18 cellular contexts compared by ENCODE assay signal in genomic region chr18:10142056-10142455, GRCh38.
DNase-seq lines count a peak whose midpoint lies in the region; ATAC-seq, FAIRE-seq and TF ChIP-seq lines count a peak whose summit lies in the region.
"Had no signal": no experiment of that assay in that cellular context is flagged by ENCODE, and none has a peak within 500 bp of the region (broad histone marks: within the 10 kb centered on the region; RNA-seq: fewer than 3 reads in every experiment).

No MANE protein-coding gene starts in this region.

- in situ Hi-C loops in HepG2 (cut with HindIII; ENCODE audit: extremely low pct_ligation_motif_present, low pct_unique_long_range_greater_than_20kb) = no loop called here

- H3K27me3 Mint-ChIP-seq in progenitor cell of endocrine pancreas = no peaks in the 10 kb centered on the region

- ATAC-seq in HepG2 = no peak
- ATAC-seq in right lobe of liver = no peak

- peaks cover 31% of the 10 kb centered on the region for H3K4me1 ChIP-seq in HepG2 (ENCODE audit: insufficient read depth, low read length)
- H3K4me1 ChIP-seq in right lobe of liver = no peaks in the 10 kb centered on the region
- H3K4me1 ChIP-seq in endothelial cell of umbilical vein (ENCODE audit: control insufficient read depth, extremely low read depth, insufficient read depth, low read length) = peaks cover 9% of the 10 kb centered on the region

- no peaks in the 10 kb centered on the region for H4K20me1 ChIP-seq in HepG2 (ENCODE audit: insufficient read depth, low read length)
- no peaks in the 10 kb centered on the region for H4K20me1 ChIP-seq in endothelial cell of umbilical vein (replicated peaks; ENCODE audit: control insufficient read depth, extremely low read depth, insufficient read depth, low read length)

- H2AFZ ChIP-seq in HepG2 (ENCODE audit: low read length) (no peak overlapping the region), endothelial cell of umbilical vein (ENCODE audit: low read depth, low read length) (peak overlapping the region; percentile 27)

- no TSS peak for BruUV-seq in HepG2 (replicated peaks; lab: Mats Ljungman, UMichigan)
- no TSS peak for BruUV-seq in endothelial cell of umbilical vein (replicated peaks; lab: Mats Ljungman, UMichigan)

- FAIRE-seq in HepG2 (lab: Jason Lieb, UNC) (no peak), endothelial cell of umbilical vein (lab: Jason Lieb, UNC) (peak; percentile 67)
- FAIRE-seq: G401.6, H1 had no signal

- peaks cover 6% of the 10 kb centered on the region for H3K9me3 Mint-ChIP-seq in progenitor cell of endocrine pancreas (ENCODE audit: low read depth)
- H3K9me3 Mint-ChIP-seq: HFFc6 had no signal

- dilution Hi-C loops in endothelial cell of umbilical vein (cut with MboI; ENCODE audit: extremely low pct_ligation_motif_present, low sequenced_read_pairs) = no loop called here

- no peaks in the 10 kb centered on the region for H3K9me3 ChIP-seq in HepG2 (ENCODE audit: low read length)
- no peaks in the 10 kb centered on the region for H3K9me3 ChIP-seq in right lobe of liver
- no peaks in the 10 kb centered on the region for H3K9me3 ChIP-seq in endothelial cell of umbilical vein (replicated peaks; ENCODE audit: control insufficient read depth, insufficient read depth, low read length)

- H3K4me3 Mint-ChIP-seq in progenitor cell of endocrine pancreas (ENCODE audit: low read depth) = no peak overlapping the region
- H3K4me3 Mint-ChIP-seq: CD14-positive monocyte, HFFc6 had no signal

- DNase-seq in HepG2 (ENCODE audit: low spot score) (no peak), right lobe of liver (no peak), endothelial cell of umbilical vein (ENCODE audit: low read depth, low spot score) (peak; percentile 70), progenitor cell of endocrine pancreas (ENCODE audit: low spot score, unreplicated experiment) (no peak), superior temporal gyrus (ENCODE audit: extremely low spot score) (no peak), SHP77 treated with DMSO at 0.1 percent for 48 hours (lab: John Stamatoyannopoulos, UW) (no peak)
- DNase-seq in activated CD4-positive, alpha-beta T cell treated with anti-CD3 and anti-CD28 coated beads, Interleukin-2, amount 50 U/mL, for 4 hours = no peak
- DNase-seq in stimulated activated CD4-positive, alpha-beta T cell treated with anti-CD3 and anti-CD28 coated beads, Interleukin-4, amount 100 ng/mL, for 4 hours = no peak
- DNase-seq: DMS79, HFFc6, NCI-H1092 treated with DMSO at 0.1 percent for 48 hours, NCI-H1694, NCI-H2107, NCI-H345 had no signal

- no peaks in the 10 kb centered on the region for H3K36me3 ChIP-seq in HepG2 (replicated peaks in 1 of 2; ENCODE audit: control insufficient read depth in 1 of 2, insufficient read depth in 2 of 2, low read length in 2 of 2)
- H3K36me3 ChIP-seq in right lobe of liver = no peaks in the 10 kb centered on the region
- no peaks in the 10 kb centered on the region for H3K36me3 ChIP-seq in endothelial cell of umbilical vein (ENCODE audit: control insufficient read depth in 2 of 2, extremely low read depth in 1 of 2, insufficient read depth in 2 of 2, low read length in 2 of 2)

- H3K27ac ChIP-seq in HepG2 (ENCODE audit: extremely low read length, insufficient read depth, low read length) (no peak overlapping the region), right lobe of liver (no peak overlapping the region), endothelial cell of umbilical vein (ENCODE audit: insufficient read depth, low read depth, low read length) (no peak overlapping the region)

- TF ChIP-seq CTCF in HepG2 (CRISPR knock-in tag; IDR thresholded peaks at IDR 0.05) (no peak), right lobe of liver (IDR thresholded peaks at IDR 0.05) (no peak), endothelial cell of umbilical vein (IDR thresholded peaks at IDR 0.05; ENCODE audit: extremely low read depth in 1 of 2, insufficient read depth in 1 of 2, low read depth in 1 of 2, low read length in 2 of 2) (no peak), progenitor cell of endocrine pancreas (IDR thresholded peaks at IDR 0.05; ENCODE audit: unreplicated experiment) (no peak)

- H3K36me3 Mint-ChIP-seq in progenitor cell of endocrine pancreas (ENCODE audit: insufficient read depth) = no peaks in the 10 kb centered on the region
- H3K36me3 Mint-ChIP-seq: CD14-positive monocyte had no signal

- peaks cover 0 to 4% of the 10 kb centered on the region in 2 experiments; a peak in 3 of 5 replicates for H3K27me3 ChIP-seq in HepG2 (ENCODE audit: control insufficient read depth in 1 of 2, insufficient read depth in 2 of 2, low read length in 2 of 2)
- H3K27me3 ChIP-seq in right lobe of liver = no peaks in the 10 kb centered on the region
- H3K27me3 ChIP-seq in endothelial cell of umbilical vein (ENCODE audit: control insufficient read depth in 2 of 2, insufficient read depth in 2 of 2, low read length in 2 of 2) = no peaks in the 10 kb centered on the region

- H3K9ac ChIP-seq in HepG2 (ENCODE audit: insufficient read depth, low read depth, low read length) = no peak overlapping the region
- H3K9ac ChIP-seq in endothelial cell of umbilical vein (replicated peaks; ENCODE audit: extremely low read depth, insufficient read depth, low read length) = no peak overlapping the region
- H3K9ac ChIP-seq: KMS-11 had no signal

- 93% methylated on average over 7 of the region's 7 CpGs for WGBS in HepG2 (ENCODE audit: low lambda C conversion rate)
- 45% methylated on average over 7 of the region's 7 CpGs for WGBS in right lobe of liver (ENCODE audit: insufficient coverage, low coverage, low lambda C conversion rate, missing lambda C conversion rate)

- CTCF ChIA-PET in HepG2 (lab: Yijun Ruan, JAX; ENCODE audit: low intra/inter-chr PET ratio, low total read pairs) = no interaction called here
- CTCF ChIA-PET in endothelial cell of umbilical vein (lab: Charles Lee) = interaction anchor here (0.8 to 1.5 kb wide), 5 partner anchors 10 to 179 kb away, joined by 3 to 6 read pairs (median 3); no protein-coding TSS in a partner anchor

- no peaks in the 10 kb centered on the region for H3K9me1 ChIP-seq in endothelial cell of umbilical vein (replicated peaks; ENCODE audit: control insufficient read depth, extremely low read depth, insufficient read depth, low read length)

- TF ChIP-seq POLR2A in HepG2 (IDR thresholded peaks at IDR 0.05; ENCODE audit: insufficient read depth in 1 of 2, low read depth in 2 of 2, low read length in 2 of 2) = no peak
- no peak for TF ChIP-seq POLR2A in right lobe of liver (IDR thresholded peaks at IDR 0.05)
- TF ChIP-seq POLR2A in endothelial cell of umbilical vein (IDR thresholded peaks at IDR 0.05; ENCODE audit: low read depth, low read length) = no peak

- intact Hi-C loops in HepG2 (cut with micrococcal nuclease; ENCODE audit: unreplicated experiment) = no loop called here
- intact Hi-C loops in right lobe of liver (cut with DNase I) = no loop called here
- intact Hi-C loops in endothelial cell of umbilical vein (cut with micrococcal nuclease) = no loop called here

- H3K4me1 Mint-ChIP-seq in progenitor cell of endocrine pancreas (ENCODE audit: low read depth) = peaks cover 54% of the 10 kb centered on the region

- H3K4me3 ChIP-seq in HepG2 (replicated peaks in 1 of 3; ENCODE audit: insufficient read depth in 1 of 3, low read depth in 2 of 3, low read length in 3 of 3) (no peak overlapping the region), right lobe of liver (no peak overlapping the region), endothelial cell of umbilical vein (replicated peaks in 1 of 3; ENCODE audit: insufficient read depth in 1 of 3, low read depth in 1 of 3, low read length in 3 of 3) (no peak overlapping the region)

- TF ChIP-seq EP300 in HepG2 (IDR thresholded peaks at IDR 0.05; ENCODE audit: low read depth in 2 of 2, low read length in 2 of 2) (no peak), HepG2 (CRISPR knock-in tag; IDR thresholded peaks at IDR 0.05; ENCODE audit: borderline replicate concordance) (no peak)

- peak overlapping the region; percentile 95 for H3K27ac Mint-ChIP-seq in progenitor cell of endocrine pancreas
- H3K27ac Mint-ChIP-seq: HFFc6 had no signal

- POLR2A ChIA-PET in HepG2 (lab: Yijun Ruan, JAX) (no interaction called here), endothelial cell of umbilical vein (lab: Charles Lee) (no interaction called here)

- TF ChIP-seq RAD21 in HepG2 (CRISPR knock-in tag; IDR thresholded peaks at IDR 0.05) = no peak

- H3K79me2 ChIP-seq in HepG2 (ENCODE audit: insufficient read depth, low read length) (no peaks in the 10 kb centered on the region), endothelial cell of umbilical vein (ENCODE audit: control insufficient read depth, insufficient read depth, low read length) (no peaks in the 10 kb centered on the region)

- H3K4me2 ChIP-seq in HepG2 (ENCODE audit: low read depth, low read length) (peak overlapping the region; percentile 65; the same call in 1 of the 2 replicates), endothelial cell of umbilical vein (ENCODE audit: insufficient read depth, low read length) (peak overlapping the region; percentile 23)

TF ChIP-seq in HepG2, 621 proteins besides CTCF, POLR2A, EP300 and RAD21 (continues in another document):
- TF ChIP-seq ZMAT3 (CRISPR knock-in tag; conservative IDR thresholded peaks at IDR 0.05) (no peak), ZBTB3 (CRISPR knock-in tag; IDR thresholded peaks at IDR 0.05; ENCODE audit: borderline replicate concordance, low read depth) (no peak), KLF6 (CRISPR knock-in tag; IDR thresholded peaks at IDR 0.05) (no peak), CBX2 (IDR thresholded peaks at IDR 0.05; ENCODE audit: low read depth, low read length) (no peak), CBX2 (CRISPR knock-in tag; IDR thresholded peaks at IDR 0.05; ENCODE audit: low read depth) (no peak), TBX2 (CRISPR knock-in tag; IDR thresholded peaks at IDR 0.05; ENCODE audit: borderline replicate concordance) (no peak), ELF1 (CRISPR knock-in tag; IDR thresholded peaks at IDR 0.05) (no peak), ZNF468 (CRISPR knock-in tag; IDR thresholded peaks at IDR 0.05) (no peak), XBP1 (CRISPR knock-in tag; IDR thresholded peaks at IDR 0.05) (no peak), IRX3 (CRISPR knock-in tag; IDR thresholded peaks at IDR 0.05; ENCODE audit: borderline replicate concordance, low read depth) (no peak)

TF ChIP-seq in endothelial cell of umbilical vein, 7 proteins besides CTCF, POLR2A, EP300 and RAD21:
- no peak for TF ChIP-seq MYC (IDR thresholded peaks at IDR 0.05; ENCODE audit: low read depth, low read length)
- no peak for TF ChIP-seq FOS (IDR thresholded peaks at IDR 0.05; ENCODE audit: borderline replicate concordance, insufficient read depth, low read length)
- no peak for TF ChIP-seq JUN (IDR thresholded peaks at IDR 0.05; ENCODE audit: borderline replicate concordance, insufficient read depth, insufficient read length, low read depth)
